ENCODE assay signal across 1 cellular context in the genomic region with DNA sequence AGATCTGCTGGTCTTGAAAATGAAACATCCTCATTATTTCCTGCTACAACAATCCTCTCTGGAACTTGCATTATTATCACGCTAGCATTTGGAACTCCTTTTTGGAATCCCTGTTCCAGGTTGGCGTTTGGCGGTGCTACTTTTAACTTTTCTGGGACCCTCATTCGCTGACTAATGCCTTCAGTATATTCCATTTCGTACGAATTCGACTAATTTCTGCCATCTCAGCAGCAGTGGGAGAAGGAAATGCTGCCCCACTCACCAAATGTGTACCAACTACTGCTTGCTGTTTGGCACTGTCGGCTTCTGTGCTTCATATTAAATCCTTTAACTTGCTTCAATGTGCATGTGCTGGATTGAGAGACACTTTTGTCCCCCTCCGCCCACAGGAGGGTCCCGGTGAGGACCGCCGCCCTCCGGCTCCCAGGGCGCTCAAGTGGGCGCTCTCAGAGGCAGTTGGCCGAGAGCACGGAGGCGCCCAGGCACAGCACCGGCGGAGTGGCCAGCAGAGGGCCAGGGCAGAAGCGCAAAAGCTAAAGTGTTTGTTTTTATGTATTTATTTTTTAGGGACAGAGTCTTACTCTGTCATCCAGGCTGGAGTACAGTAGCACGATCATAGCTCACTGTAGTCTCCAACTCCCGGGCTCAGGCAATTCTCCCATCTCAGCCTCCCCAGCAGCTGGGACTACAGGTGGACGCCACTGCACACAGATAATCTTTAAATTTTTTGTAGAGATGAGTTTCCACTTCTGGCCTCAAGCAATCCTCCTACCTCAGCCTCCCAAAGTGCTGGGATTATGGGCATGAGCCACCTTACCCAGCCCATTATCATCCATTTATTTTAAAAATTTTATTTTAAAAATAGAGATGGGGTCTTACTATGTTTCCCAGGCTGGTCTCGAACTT.
TF ChIP-seq lines count a peak whose summit lies in the region.

No MANE protein-coding gene starts in this region.

TF ChIP-seq in SK-N-SH, 30 proteins besides CTCF, POLR2A, EP300 and RAD21 (continued from another document):
- no peak for TF ChIP-seq NFIC (IDR thresholded peaks at IDR 0.05; ENCODE audit: borderline replicate concordance)
- no peak for TF ChIP-seq RXRA (IDR thresholded peaks at IDR 0.05; ENCODE audit: borderline replicate concordance, low read depth)
